Comparison of ENCODE assay signal across 23 cellular contexts in the genomic region with DNA sequence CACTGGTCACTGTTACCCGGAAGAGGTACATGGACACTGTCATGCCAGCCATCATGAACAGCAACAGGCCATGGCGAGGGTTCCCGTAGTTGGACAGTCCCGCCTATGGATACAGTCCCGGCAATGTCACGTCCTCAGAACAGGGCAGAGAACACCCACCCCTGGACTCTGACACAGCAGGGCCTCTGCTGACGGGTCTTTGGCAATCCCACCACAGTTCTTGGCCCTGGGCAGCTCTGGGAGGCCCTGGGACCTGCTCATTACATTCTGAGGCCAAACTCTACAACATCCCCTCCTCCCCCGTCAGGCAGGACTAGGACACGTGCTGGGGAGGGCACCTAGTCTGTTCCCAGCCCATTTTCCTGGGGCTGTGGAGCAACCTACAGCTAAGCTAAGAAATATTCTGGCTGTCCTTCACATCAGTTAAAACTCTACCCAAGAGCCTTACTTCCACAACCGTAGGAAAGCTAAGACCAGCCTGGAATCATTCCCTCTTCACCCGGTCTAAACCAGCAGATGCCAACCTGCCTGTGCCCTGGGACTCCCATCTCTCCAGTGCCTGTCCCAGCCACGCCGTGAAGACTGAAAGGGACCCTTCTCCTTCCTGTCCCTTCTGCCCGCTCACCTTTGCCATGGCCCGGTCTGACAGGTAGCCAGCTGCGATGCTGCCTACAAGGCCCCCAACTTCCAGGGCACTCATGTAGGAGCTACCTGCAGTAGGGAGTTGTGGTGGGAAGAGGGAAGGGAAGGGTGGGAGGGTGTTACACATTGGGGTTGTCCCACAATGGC. TPM values are rescaled to one million over a fixed set of nuclear protein-coding genes. Genes with fewer than 3 reads are reported as not detected.
DNase-seq lines count a peak whose midpoint lies in the region; ATAC-seq, FAIRE-seq and TF ChIP-seq lines count a peak whose summit lies in the region.
"Had no signal": no experiment of that assay in that cellular context is flagged by ENCODE, and none has a peak within 500 bp of the region (broad histone marks: within the 10 kb centered on the region; RNA-seq: fewer than 3 reads in every experiment).

No MANE protein-coding gene starts in this region.

- no TSS peak for BruUV-seq in GM12878 (replicated peaks; lab: Mats Ljungman, UMichigan)

- H3K9me3 ChIP-seq in GM12878 (replicated peaks; ENCODE audit: control insufficient read depth, insufficient read depth, low read length) (no peaks in the 10 kb centered on the region), muscle layer of duodenum (ENCODE audit: control insufficient read depth in 1 of 2, low read length in 2 of 2) (no peaks in the 10 kb centered on the region), subcutaneous abdominal adipose tissue (ENCODE audit: control insufficient read depth in 5 of 5, low read length in 5 of 5) (no peaks in the 10 kb centered on the region), WERI-Rb-1 (ENCODE audit: severe bottlenecking) (no peaks in the 10 kb centered on the region)
- H3K9me3 ChIP-seq: breast epithelium, left ventricle myocardium inferior, MG63 had no signal

- H3K4me3 Mint-ChIP-seq in GM23338 = no peak overlapping the region
- H3K4me3 Mint-ChIP-seq: activated T-helper 17 cell treated with anti-CD3 and anti-CD28 coated beads, Interleukin-2, amount 50 U/mL, for 72 hours; stimulated activated memory B cell treated with anti-CD40 and anti-IgM and Interleukin-4, amounts not matched to agents 10 μg/mL and 1 μg/mL and 100 μg/mL, for 72 hours had no signal

- SMC1A ChIA-PET in GM12878 (lab: Charles Lee; ENCODE audit: uncharacterized antibody, unreplicated experiment) = no interaction called here

- WGBS in GM12878 (ENCODE audit: insufficient coverage, insufficient replicate concordance, low lambda C conversion rate, missing lambda C conversion rate) = 97% methylated on average over 16 of the region's 16 CpGs

- H3K4me1 Mint-ChIP-seq in GM23338 = peaks cover 31% of the 10 kb centered on the region

- POLR2A ChIA-PET in GM12878 (lab: Charles Lee) = no interaction called here

- H3K4me1 ChIP-seq in GM23338 (ENCODE audit: insufficient read depth) = peaks cover 14% of the 10 kb centered on the region
- peaks cover 14% of the 10 kb centered on the region for H3K4me1 ChIP-seq in GM12878 (ENCODE audit: control insufficient read depth, insufficient read depth, low read length)
- peaks cover 4 to 19% of the 10 kb centered on the region in 2 donors for H3K4me1 ChIP-seq in muscle layer of duodenum (ENCODE audit: control insufficient read depth in 1 of 2, insufficient read depth in 2 of 2, low read length in 2 of 2)
- H3K4me1 ChIP-seq in subcutaneous abdominal adipose tissue (ENCODE audit: control insufficient read depth in 5 of 5, insufficient read depth in 5 of 5, low read length in 5 of 5) = peaks cover 0 to 54% (median 47%) of the 10 kb centered on the region in 5 donors

- no peaks in the 10 kb centered on the region for H3K9me2 ChIP-seq in GM23338 (ENCODE audit: insufficient read depth)

- H3K4me3 ChIP-seq in GM23338 (no peak overlapping the region), GM12878 (no peak overlapping the region), muscle layer of duodenum (ENCODE audit: low read depth in 1 of 2, low read length in 2 of 2) (peak overlapping the region in 1 of 2 donors; percentile 8), subcutaneous abdominal adipose tissue (ENCODE audit: low read depth in 1 of 5, low read length in 5 of 5) (no peak overlapping the region), WERI-Rb-1 (ENCODE audit: low read depth, low read length) (no peak overlapping the region)
- H3K4me3 ChIP-seq: breast epithelium, left ventricle myocardium inferior, MG63 had no signal

- DNase-seq in GM23338 (ENCODE audit: low spot score) (no peak), GM12878 (ENCODE audit: low read depth, low spot score) (no peak), frontal cortex (ENCODE audit: low spot score in 2 of 2) (no peak), WERI-Rb-1 (no peak), NCI-H446 (lab: John Stamatoyannopoulos, UW) (no peak)
- DNase-seq: activated CD4-positive, CD25-positive, alpha-beta regulatory T cell treated with anti-CD3 and anti-CD28 coated beads, Interleukin-2, amount 50 U/mL, for 72 hours; cortex of kidney; head of caudate nucleus; left ventricle myocardium inferior; MG63; NCI-H1436 treated with DMSO at 0.1 percent for 48 hours; NCI-H69; occipital lobe; T1000 had no signal

- H3K9me3 Mint-ChIP-seq in GM23338 = no peaks in the 10 kb centered on the region; the same call in 2 of the 3 replicates
- H3K9me3 Mint-ChIP-seq: activated T-helper 17 cell treated with anti-CD3 and anti-CD28 coated beads, Interleukin-2, amount 50 U/mL, for 72 hours; stimulated activated memory B cell treated with anti-CD40 and anti-IgM and Interleukin-4, amounts not matched to agents 10 μg/mL and 1 μg/mL and 100 μg/mL, for 72 hours had no signal

- RAD21 ChIA-PET in GM12878 (lab: Charles Lee; ENCODE audit: unreplicated experiment) = no interaction called here

- H3K27ac Mint-ChIP-seq in GM23338 = no peak overlapping the region
- H3K27ac Mint-ChIP-seq: stimulated activated memory B cell treated with anti-CD40 and anti-IgM and Interleukin-4, amounts not matched to agents 10 μg/mL and 1 μg/mL and 100 μg/mL, for 72 hours had no signal

- H3K36me3 ChIP-seq in GM23338 (ENCODE audit: insufficient read depth) (peaks cover 30% of the 10 kb centered on the region), GM12878 (ENCODE audit: control insufficient read depth in 2 of 2, insufficient read depth in 2 of 2, low read length in 1 of 2) (peaks cover 5 to 9% of the 10 kb centered on the region in 2 experiments; a peak in 3 of 4 replicates), muscle layer of duodenum (ENCODE audit: control insufficient read depth in 1 of 2, insufficient read depth in 2 of 2, low read length in 2 of 2) (peaks cover 25 to 51% of the 10 kb centered on the region in 2 donors), subcutaneous abdominal adipose tissue (ENCODE audit: control insufficient read depth in 5 of 5, insufficient read depth in 5 of 5, low read length in 5 of 5) (peaks cover 12 to 58% (median 48%) of the 10 kb centered on the region in 5 donors), WERI-Rb-1 (peaks cover 80% of the 10 kb centered on the region)
- H3K36me3 ChIP-seq: breast epithelium had no signal

- H3K79me2 ChIP-seq in GM23338 (replicated peaks; ENCODE audit: insufficient read depth) (peaks cover 17% of the 10 kb centered on the region), GM12878 (ENCODE audit: control insufficient read depth, insufficient read depth, low read length) (peaks cover 16% of the 10 kb centered on the region)

- no peak overlapping the region for H3K9ac ChIP-seq in GM12878 (ENCODE audit: control insufficient read depth, insufficient read depth, low read length)
- H3K9ac ChIP-seq in subcutaneous abdominal adipose tissue (ENCODE audit: low read length in 5 of 5) = no peak overlapping the region

- TF ChIP-seq POLR2A in GM12878 (IDR thresholded peaks at IDR 0.05; ENCODE audit: low read depth, low read length) = peak; percentile 22; the same call in 1 of the 2 replicates

- intact Hi-C loops in GM12878 (cut with micrococcal nuclease; ENCODE audit: unreplicated experiment) = no loop called here

- TF ChIP-seq CTCF in GM23338 (conservative IDR thresholded peaks at IDR 0.05; ENCODE audit: low read depth in 2 of 2) (no peak), GM12878 (IDR thresholded peaks at IDR 0.05 in 2 of 3, conservative IDR thresholded peaks at IDR 0.05 in 1 of 3; ENCODE audit: control insufficient read depth in 2 of 3, extremely low read depth in 1 of 3, insufficient read depth in 1 of 3, low read depth in 3 of 3, low read length in 3 of 3) (no peak), WERI-Rb-1 (IDR thresholded peaks at IDR 0.05; ENCODE audit: low read depth, low read length) (no peak)

- CTCF ChIA-PET in GM12878 (lab: Yijun Ruan, JAX) = no interaction called here

- no peak for TF ChIP-seq RAD21 in GM12878 (IDR thresholded peaks at IDR 0.05; ENCODE audit: insufficient read depth, low read depth, low read length)

- ATAC-seq in GM23338 = no peak
- no peak for ATAC-seq in GM12878
- ATAC-seq: activated T-helper 17 cell treated with anti-CD3 and anti-CD28 coated beads, Interleukin-2, amount 50 U/mL, for 72 hours; right cardiac atrium; SK-N-SH treated with all-trans-retinoic acid at 6 μM for 48 hours; stimulated activated memory B cell treated with anti-CD40 and anti-IgM and Interleukin-4, amounts not matched to agents 10 μg/mL and 1 μg/mL and 100 μg/mL, for 72 hours had no signal

- peaks cover 25% of the 10 kb centered on the region for H3K27me3 Mint-ChIP-seq in GM23338 (ENCODE audit: insufficient read depth, low read depth, poor library complexity)
- H3K27me3 Mint-ChIP-seq: activated T-helper 17 cell treated with anti-CD3 and anti-CD28 coated beads, Interleukin-2, amount 50 U/mL, for 72 hours; stimulated activated memory B cell treated with anti-CD40 and anti-IgM and Interleukin-4, amounts not matched to agents 10 μg/mL and 1 μg/mL and 100 μg/mL, for 72 hours had no signal

- no peak for FAIRE-seq in GM12878 (lab: Jason Lieb, UNC)
- FAIRE-seq in frontal cortex (lab: Jason Lieb, UNC) = no peak
- FAIRE-seq: endometrium, GM18507 had no signal

- no peak overlapping the region for H2AFZ ChIP-seq in GM23338
- no peak overlapping the region for H2AFZ ChIP-seq in GM12878 (ENCODE audit: control insufficient read depth, low read depth, low read length)

- 0 out of 2 replicates have a peak overlapping the region, but pooled peaks have one; percentile 59 for H3K27ac ChIP-seq in GM23338 (ENCODE audit: low read depth)
- no peak overlapping the region for H3K27ac ChIP-seq in GM12878 (ENCODE audit: control insufficient read depth, insufficient read depth)
- H3K27ac ChIP-seq in muscle layer of duodenum (ENCODE audit: low read length) = peak overlapping the region; percentile 26
- H3K27ac ChIP-seq in subcutaneous abdominal adipose tissue (ENCODE audit: low read depth, low read length) = peak overlapping the region; percentile 15
- H3K27ac ChIP-seq in WERI-Rb-1 = no peak overlapping the region

- in situ Hi-C loops in GM12878 (cut with MboI) = no loop called here

- no peak for TF ChIP-seq EP300 in GM12878 (IDR thresholded peaks at IDR 0.05; ENCODE audit: borderline replicate concordance in 1 of 2, control insufficient read depth in 1 of 2, low read depth in 2 of 2, low read length in 2 of 2)

- peaks cover 34% of the 10 kb centered on the region for H3F3A ChIP-seq in GM23338 (replicated peaks; ENCODE audit: low read depth)

- H3K36me3 Mint-ChIP-seq in GM23338 (ENCODE audit: low read depth) = peaks cover 67% of the 10 kb centered on the region

- H3K27me3 ChIP-seq in GM23338 (ENCODE audit: insufficient read depth) (no peaks in the 10 kb centered on the region), GM12878 (replicated peaks in 1 of 2; ENCODE audit: control insufficient read depth in 2 of 2, insufficient read depth in 2 of 2, low read length in 1 of 2) (no peaks in the 10 kb centered on the region), muscle layer of duodenum (ENCODE audit: low read depth, low read length) (no peaks in the 10 kb centered on the region), subcutaneous abdominal adipose tissue (ENCODE audit: control insufficient read depth in 5 of 5, insufficient read depth in 4 of 5, low read length in 5 of 5) (no peaks in the 10 kb centered on the region), WERI-Rb-1 (ENCODE audit: insufficient read depth, low read depth, severe bottlenecking) (no peaks in the 10 kb centered on the region)
- H3K27me3 ChIP-seq: breast epithelium, MG63 had no signal

- H4K20me1 ChIP-seq in GM23338 (replicated peaks; ENCODE audit: insufficient read depth) = peaks cover 15% of the 10 kb centered on the region
- H4K20me1 ChIP-seq in GM12878 (ENCODE audit: control insufficient read depth, insufficient read depth) = no peaks in the 10 kb centered on the region

- H3K4me2 ChIP-seq in GM23338 = no peak overlapping the region
- no peak overlapping the region for H3K4me2 ChIP-seq in GM12878 (ENCODE audit: control insufficient read depth, insufficient read depth)

RNA-seq across cellular contexts. Expression of a gene that starts 4.5 kb away (rescaled TPM):
- 50.2 and 56.4 TPM in 2 replicates for total RNA-seq in GM23338 (2014; rRNA removed; shearing (Covaris generic))
- polyA plus RNA-seq in GM23338 (2016; fragmentation: Nextera tagmentation; extraction: Ambion mirVana) (20.0 and 23.4 TPM in 2 replicates), GM12878 (2011; rRNA removed) (22.0 and 29.7 TPM in 2 replicates), GM12878 (2014; fragmentation: Illumina TruSeq; extraction: Trizol) (16.4 and 20.1 TPM in 2 replicates), GM12878 (2014; fragmentation: Nextera tagmentation; extraction: Ambion mirVana) (10 to 100 TPM; 11.9 to 12.1 TPM), GM12878 (2014; rRNA removed) (25.3 and 25.8 TPM in 2 replicates), GM12878 (2016; fragmentation: Nextera tagmentation; extraction: Ambion mirVana) (10 to 100 TPM; 24.2 to 27.8 TPM)
- total RNA-seq in GM12878 (2013; cell fraction: nucleolus; rRNA removed) = 37.1 and 38.5 TPM in 2 replicates
- total RNA-seq in GM12878 (2014; rRNA removed) (15.5 and 17.1 TPM in 2 replicates), GM12878 (2014; rRNA removed; fragmentation: Illumina TruSeq; extraction: Trizol) (11.5 and 11.6 TPM in 2 replicates), GM12878 (2021) (19.2 and 20.6 TPM in 2 replicates), frontal cortex (7.7 TPM)
- polyA plus RNA-seq in GM12878 (2011; ENCODE audit: low read depth) = 13.3 TPM
- 45.9 and 47.6 TPM in 2 replicates for polyA plus RNA-seq in GM12878 (2011; cell fraction: cytosol; rRNA removed)
- 136 and 177 TPM in 2 replicates for polyA plus RNA-seq in GM12878 (2011; cell fraction: nucleus; rRNA removed)
- 13.9 and 18.0 TPM in 2 replicates for polyA plus RNA-seq in GM12878 (2012)
- 40.1 and 45.7 TPM in 2 replicates for polyA minus RNA-seq in GM12878 (2011; rRNA and poly(A)+ RNA removed)
- 5.3 and 8.1 TPM in 2 replicates for polyA minus RNA-seq in GM12878 (2011; cell fraction: cytosol; rRNA and poly(A)+ RNA removed)
- polyA minus RNA-seq in GM12878 (2011; cell fraction: nucleus; rRNA and poly(A)+ RNA removed) = 21.5 and 27.0 TPM in 2 replicates

RNA-seq across cellular contexts. Expression of a gene that starts 7.6 kb away (rescaled TPM):
- total RNA-seq in GM23338 (2014; rRNA removed; shearing (Covaris generic)) = 79.9 and 97.2 TPM in 2 replicates
- polyA plus RNA-seq in GM23338 (2016; fragmentation: Nextera tagmentation; extraction: Ambion mirVana) (118 and 142 TPM in 2 replicates), GM12878 (2011; rRNA removed) (94.2 and 105 TPM in 2 replicates), GM12878 (2014; fragmentation: Illumina TruSeq; extraction: Trizol) (56.7 and 61.6 TPM in 2 replicates), GM12878 (2014; fragmentation: Nextera tagmentation; extraction: Ambion mirVana) (100 to 1,000 TPM; 205 to 231 TPM), GM12878 (2014; rRNA removed) (91.5 and 92.7 TPM in 2 replicates), GM12878 (2016; fragmentation: Nextera tagmentation; extraction: Ambion mirVana) (100 to 1,000 TPM; 188 to 196 TPM)
- total RNA-seq in GM12878 (2013; cell fraction: nucleolus; rRNA removed) = 40.8 and 43.0 TPM in 2 replicates
- total RNA-seq in GM12878 (2014; rRNA removed) (76.5 and 87.1 TPM in 2 replicates), GM12878 (2014; rRNA removed; fragmentation: Illumina TruSeq; extraction: Trizol) (66.1 and 69.1 TPM in 2 replicates), GM12878 (2021) (62.7 and 62.8 TPM in 2 replicates), frontal cortex (68.1 TPM)
- polyA plus RNA-seq in GM12878 (2011; ENCODE audit: low read depth) = 37.4 TPM
- polyA plus RNA-seq in GM12878 (2011; cell fraction: cytosol; rRNA removed) = 154 and 245 TPM in 2 replicates
- 71.7 and 114 TPM in 2 replicates for polyA plus RNA-seq in GM12878 (2011; cell fraction: nucleus; rRNA removed)
- 53.1 and 53.9 TPM in 2 replicates for polyA plus RNA-seq in GM12878 (2012)
- 80.1 and 95.1 TPM in 2 replicates for polyA minus RNA-seq in GM12878 (2011; rRNA and poly(A)+ RNA removed)
- 9.5 and 15.8 TPM in 2 replicates for polyA minus RNA-seq in GM12878 (2011; cell fraction: cytosol; rRNA and poly(A)+ RNA removed)
- 30.0 and 42.6 TPM in 2 replicates for polyA minus RNA-seq in GM12878 (2011; cell fraction: nucleus; rRNA and poly(A)+ RNA removed)

RNA-seq across cellular contexts. Expression of a gene that starts 8.0 kb away (rescaled TPM):
- total RNA-seq in GM23338 (2014; rRNA removed; shearing (Covaris generic)) = 1,462 and 1,965 TPM in 2 replicates
- polyA plus RNA-seq in GM23338 (2016; fragmentation: Nextera tagmentation; extraction: Ambion mirVana) (3,622 and 3,632 TPM in 2 replicates), GM12878 (2011; rRNA removed) (1,188 and 1,624 TPM in 2 replicates), GM12878 (2014; fragmentation: Illumina TruSeq; extraction: Trizol) (3,746 and 5,671 TPM in 2 replicates), GM12878 (2014; fragmentation: Nextera tagmentation; extraction: Ambion mirVana) (1,000 to 10,000 TPM; 3,292 to 3,419 TPM), GM12878 (2014; rRNA removed) (1,401 and 2,108 TPM in 2 replicates), GM12878 (2016; fragmentation: Nextera tagmentation; extraction: Ambion mirVana) (1,000 to 10,000 TPM; 2,959 to 3,172 TPM)
- 240 and 366 TPM in 2 replicates for total RNA-seq in GM12878 (2013; cell fraction: nucleolus; rRNA removed)
- total RNA-seq in GM12878 (2014; rRNA removed) (886 and 1,063 TPM in 2 replicates), GM12878 (2014; rRNA removed; fragmentation: Illumina TruSeq; extraction: Trizol) (3,203 and 3,262 TPM in 2 replicates), GM12878 (2021) (1,627 and 1,676 TPM in 2 replicates), frontal cortex (1,027 TPM)
- 10,130 TPM for polyA plus RNA-seq in GM12878 (2011; ENCODE audit: low read depth)
- polyA plus RNA-seq in GM12878 (2011; cell fraction: cytosol; rRNA removed) = 1,068 and 1,259 TPM in 2 replicates
- polyA plus RNA-seq in GM12878 (2011; cell fraction: nucleus; rRNA removed) = 573 and 676 TPM in 2 replicates
- polyA plus RNA-seq in GM12878 (2012) = 2,542 and 2,883 TPM in 2 replicates
- polyA minus RNA-seq in GM12878 (2011; rRNA and poly(A)+ RNA removed) = 195 and 260 TPM in 2 replicates
- polyA minus RNA-seq in GM12878 (2011; cell fraction: cytosol; rRNA and poly(A)+ RNA removed) = 285 and 317 TPM in 2 replicates
- 42.4 and 48.0 TPM in 2 replicates for polyA minus RNA-seq in GM12878 (2011; cell fraction: nucleus; rRNA and poly(A)+ RNA removed)

RNA-seq across cellular contexts. Expression of a gene that starts 28.2 kb away (rescaled TPM):
- 34.3 and 34.5 TPM in 2 replicates for total RNA-seq in GM23338 (2014; rRNA removed; shearing (Covaris generic))
- 31.7 and 33.4 TPM in 2 replicates for polyA plus RNA-seq in GM23338 (2016; fragmentation: Nextera tagmentation; extraction: Ambion mirVana)
- total RNA-seq in GM12878 (2013; cell fraction: nucleolus; rRNA removed) = 125 and 142 TPM in 2 replicates
- total RNA-seq in GM12878 (2014; rRNA removed) = 31.1 and 35.5 TPM in 2 replicates
- total RNA-seq in GM12878 (2014; rRNA removed; fragmentation: Illumina TruSeq; extraction: Trizol) = 26.7 and 30.7 TPM in 2 replicates
- 19.0 and 24.0 TPM in 2 replicates for total RNA-seq in GM12878 (2021)
- 12.6 TPM for polyA plus RNA-seq in GM12878 (2011; ENCODE audit: low read depth)
- polyA plus RNA-seq in GM12878 (2011; rRNA removed) = 26.4 and 31.1 TPM in 2 replicates
- 10.8 and 16.9 TPM in 2 replicates for polyA plus RNA-seq in GM12878 (2011; cell fraction: cytosol; rRNA removed)
- 52.1 and 66.2 TPM in 2 replicates for polyA plus RNA-seq in GM12878 (2011; cell fraction: nucleus; rRNA removed)
- polyA plus RNA-seq in GM12878 (2012) = 12.7 and 17.2 TPM in 2 replicates
- polyA plus RNA-seq in GM12878 (2014; fragmentation: Illumina TruSeq; extraction: Trizol) = 17.1 and 19.5 TPM in 2 replicates
- polyA plus RNA-seq in GM12878 (2014; fragmentation: Nextera tagmentation; extraction: Ambion mirVana) = 1 to 10 TPM; 4.8 to 8.2 TPM
- 33.7 and 37.1 TPM in 2 replicates for polyA plus RNA-seq in GM12878 (2014; rRNA removed)
- 10 to 100 TPM; 19.3 to 24.2 TPM for polyA plus RNA-seq in GM12878 (2016; fragmentation: Nextera tagmentation; extraction: Ambion mirVana)
- polyA minus RNA-seq in GM12878 (2011; rRNA and poly(A)+ RNA removed) = 22.2 and 24.3 TPM in 2 replicates
- 11.2 and 11.5 TPM in 2 replicates for polyA minus RNA-seq in GM12878 (2011; cell fraction: cytosol; rRNA and poly(A)+ RNA removed)
- 24.2 and 40.4 TPM in 2 replicates for polyA minus RNA-seq in GM12878 (2011; cell fraction: nucleus; rRNA and poly(A)+ RNA removed)
- 23.6 TPM for total RNA-seq in frontal cortex

RNA-seq across cellular contexts. Expression of a gene that starts 30.8 kb away (rescaled TPM):
- total RNA-seq in GM23338 (2014; rRNA removed; shearing (Covaris generic)) = 221 and 229 TPM in 2 replicates
- polyA plus RNA-seq in GM23338 (2016; fragmentation: Nextera tagmentation; extraction: Ambion mirVana) = 48.2 and 51.6 TPM in 2 replicates
- total RNA-seq in GM12878 (2013; cell fraction: nucleolus; rRNA removed) = 90.5 and 95.1 TPM in 2 replicates
- total RNA-seq in GM12878 (2014; rRNA removed) = 90.7 and 94.9 TPM in 2 replicates
- 80.8 and 91.5 TPM in 2 replicates for total RNA-seq in GM12878 (2014; rRNA removed; fragmentation: Illumina TruSeq; extraction: Trizol)
- total RNA-seq in GM12878 (2021) = 133 and 156 TPM in 2 replicates
- 59.9 TPM for polyA plus RNA-seq in GM12878 (2011; ENCODE audit: low read depth)
- polyA plus RNA-seq in GM12878 (2011; rRNA removed) = 74.8 and 119 TPM in 2 replicates
- 141 and 144 TPM in 2 replicates for polyA plus RNA-seq in GM12878 (2011; cell fraction: cytosol; rRNA removed)
- polyA plus RNA-seq in GM12878 (2011; cell fraction: nucleus; rRNA removed) = 124 and 149 TPM in 2 replicates
- 70.3 and 94.8 TPM in 2 replicates for polyA plus RNA-seq in GM12878 (2012)
- polyA plus RNA-seq in GM12878 (2014; fragmentation: Illumina TruSeq; extraction: Trizol) = 93.2 and 121 TPM in 2 replicates
- 10 to 100 TPM; 15.4 to 46.3 TPM for polyA plus RNA-seq in GM12878 (2014; fragmentation: Nextera tagmentation; extraction: Ambion mirVana)
- 99.4 and 116 TPM in 2 replicates for polyA plus RNA-seq in GM12878 (2014; rRNA removed)
- 100 to 1,000 TPM; 154 to 157 TPM for polyA plus RNA-seq in GM12878 (2016; fragmentation: Nextera tagmentation; extraction: Ambion mirVana)
- 118 and 166 TPM in 2 replicates for polyA minus RNA-seq in GM12878 (2011; rRNA and poly(A)+ RNA removed)
- 59.7 and 60.1 TPM in 2 replicates for polyA minus RNA-seq in GM12878 (2011; cell fraction: cytosol; rRNA and poly(A)+ RNA removed)
- polyA minus RNA-seq in GM12878 (2011; cell fraction: nucleus; rRNA and poly(A)+ RNA removed) = 34.5 and 59.4 TPM in 2 replicates
- total RNA-seq in frontal cortex = 44.0 TPM

Comparison
In these comparisons a context has a peak if more than half of its experiments do, and no peak if none do; other contexts are left out.
1. H3K27ac ChIP-seq: peak in GM23338 (single experiment), muscle layer of duodenum (single experiment) and subcutaneous abdominal adipose tissue (single experiment); none in GM12878 (single experiment) and WERI-Rb-1 (single experiment).